Comparison of ENCODE assay signal across 23 cellular contexts in genomic region chr6:5390177-5390576, GRCh38.
"Had no signal": no experiment of that assay in that cellular context is flagged by ENCODE, and none has a peak within 500 bp of the region (broad histone marks: within the 10 kb centered on the region; RNA-seq: fewer than 3 reads in every experiment).

No MANE protein-coding gene starts in this region.

- H3K27me3 ChIP-seq: colonic mucosa, esophagus squamous epithelium, gastrocnemius medialis, heart right ventricle, left lung had no signal

- H3K4me3 ChIP-seq: colonic mucosa, esophagus squamous epithelium, gastrocnemius medialis, heart right ventricle, left lung, lower lobe of right lung, mucosa of descending colon had no signal

- DNase-seq: colonic mucosa; cortex of kidney; effector CD8-positive, alpha-beta T cell; effector memory CD8-positive, alpha-beta T cell; endodermal cell; esophagus squamous epithelium; foreskin fibroblast; foreskin melanocyte; glutamatergic neuron; head of caudate nucleus; heart right ventricle; hippocampal formation; left cardiac atrium; left lung; left ventricle myocardium superior; lower lobe of right lung; mesenchymal stem cell; mucosa of descending colon; naive B cell had no signal

- FAIRE-seq: endometrium, islet of Langerhans, keratinocyte had no signal

- H3K4me1 ChIP-seq: colonic mucosa, esophagus squamous epithelium, heart right ventricle, left lung, lower lobe of right lung had no signal

- ATAC-seq: effector memory CD8-positive, alpha-beta T cell; heart right ventricle; left cardiac atrium; left lung; left ventricle myocardium superior; lower lobe of right lung; mucosa of descending colon had no signal

- H3K36me3 ChIP-seq: colonic mucosa, esophagus squamous epithelium, gastrocnemius medialis, heart right ventricle, left lung, lower lobe of right lung had no signal

- H3K27ac ChIP-seq: colonic mucosa, esophagus squamous epithelium, heart right ventricle, left lung, lower lobe of right lung had no signal

- H3K9me3 ChIP-seq: colonic mucosa, esophagus squamous epithelium, gastrocnemius medialis, heart right ventricle, left lung, lower lobe of right lung, mucosa of descending colon had no signal
